ENCODE assay signal across 8 cellular contexts in genomic region chr3:47802734-47803477, GRCh38. TPM values are rescaled to one million over a fixed set of nuclear protein-coding genes. Genes with fewer than 3 reads are reported as not detected.
DNase-seq lines count a peak whose midpoint lies in the region; ATAC-seq and TF ChIP-seq lines count a peak whose summit lies in the region.

Gene DHX30 (plus strand): TSS chr3:47803138. CDS start chr3:47810684, 7,546 bp downstream.

- peak; percentile 71 for TF ChIP-seq POLR2A in erythroblast (IDR thresholded peaks at IDR 0.05; ENCODE audit: low read length)

- peak within 1 kb of the TSS; percentile 98 for H3K27ac Mint-ChIP-seq in activated T-cell treated with anti-CD3 and anti-CD28 coated beads, Interleukin-2, amount 50 U/mL, for 24 hours

- H3K4me3 ChIP-seq in PC-9: peak within 1 kb of the TSS; percentile 90
- H3K4me3 ChIP-seq in mucosa of stomach (ENCODE audit: low read length): peak within 1 kb of the TSS; percentile 82

- intact Hi-C loops in PC-9 (cut with micrococcal nuclease; ENCODE audit: unreplicated experiment): loop anchor here (1.0 kb wide), 2 partner anchors 21 to 290 kb away; partner anchors contain the start of gene ELP6

- no peaks in the 10 kb centered on the region for H3K27me3 Mint-ChIP-seq in activated T-cell treated with anti-CD3 and anti-CD28 coated beads, Interleukin-2, amount 50 U/mL, for 24 hours

- H3K4me2 ChIP-seq in PC-9: peak within 1 kb of the TSS; percentile 97

- H3K9me3 ChIP-seq in PC-9 (ENCODE audit: insufficient read depth, low read depth) (no peaks in the 10 kb centered on the region), mucosa of stomach (ENCODE audit: control insufficient read depth, low read length) (no peaks in the 10 kb centered on the region)

- peak within 1 kb of the TSS; percentile 89 for H3K27ac ChIP-seq in PC-9

- peak within 1 kb of the TSS; percentile 97 for H3K4me3 Mint-ChIP-seq in activated T-cell treated with anti-CD3 and anti-CD28 coated beads, Interleukin-2, amount 50 U/mL, for 24 hours

- peaks cover 34% of the 10 kb centered on the region for H3K4me1 Mint-ChIP-seq in activated T-cell treated with anti-CD3 and anti-CD28 coated beads, Interleukin-2, amount 50 U/mL, for 24 hours (ENCODE audit: low read depth)

- POLR2A ChIA-PET in PC-9 (lab: Charles Lee; ENCODE audit: unreplicated experiment): interaction anchor here (0.5 to 0.8 kb wide), 5 partner anchors 11 to 422 kb away, joined by 3 to 4 read pairs (median 4); no protein-coding TSS in a partner anchor

- in situ Hi-C loops in Caki2 (cut with HindIII; ENCODE audit: low pct_unique_long_range_greater_than_20kb, low sequenced_read_pairs): no loop called here

- H3K4me1 ChIP-seq in PC-9 (replicated peaks; ENCODE audit: insufficient read depth) (peaks cover 22% of the 10 kb centered on the region), mucosa of stomach (ENCODE audit: control insufficient read depth, insufficient read depth, low read length) (peaks cover 7% of the 10 kb centered on the region)

- peak within 1 kb of the TSS; percentile 88 for H2AFZ ChIP-seq in PC-9

- peaks cover 16% of the 10 kb centered on the region for H3K79me2 ChIP-seq in PC-9 (ENCODE audit: low read depth)

- H3K36me3 Mint-ChIP-seq in activated T-cell treated with anti-CD3 and anti-CD28 coated beads, Interleukin-2, amount 50 U/mL, for 24 hours (ENCODE audit: low read depth): peaks cover 29% of the 10 kb centered on the region

- no peaks in the 10 kb centered on the region for H3K9me3 Mint-ChIP-seq in activated T-cell treated with anti-CD3 and anti-CD28 coated beads, Interleukin-2, amount 50 U/mL, for 24 hours

- peak within 1 kb of the TSS; percentile 82 for H3K9ac ChIP-seq in mucosa of stomach (ENCODE audit: low read length)

- DNase-seq in Caki2 (ENCODE audit: low read depth): peak; percentile 81
- DNase-seq in HPDE6-E6E7 (ENCODE audit: extremely low spot score): peak; percentile 41
- DNase-seq in PC-9: peak; percentile 54 to 92
- peak; percentile 91 for DNase-seq in activated T-cell treated with anti-CD3 and anti-CD28 coated beads, Interleukin-2, amount 50 U/mL, for 24 hours
- DNase-seq in erythroblast (lab: John Stamatoyannopoulos, UW): peak; percentile 88 to 91
- DNase-seq in stimulated activated CD8-positive, alpha-beta memory T cell treated with anti-CD3 and anti-CD28 coated beads, Interleukin-4, amount 100 ng/mL, for 48 hours: peak; percentile 90

- no TSS peak for BruUV-seq in PC-9 (replicated peaks; lab: Mats Ljungman, UMichigan)

- TF ChIP-seq CTCF in PC-9 (conservative IDR thresholded peaks at IDR 0.05): no peak

- H3F3A ChIP-seq in PC-9 (ENCODE audit: insufficient read depth, low read depth): peaks cover 29% of the 10 kb centered on the region

- CTCF ChIA-PET in PC-9 (lab: Charles Lee): no interaction called here

- H4K20me1 ChIP-seq in PC-9 (ENCODE audit: insufficient read depth): no peaks in the 10 kb centered on the region

- H3K36me3 ChIP-seq in PC-9 (ENCODE audit: low read depth) (no peaks in the 10 kb centered on the region), mucosa of stomach (ENCODE audit: control insufficient read depth, insufficient read depth, low read length) (no peaks in the 10 kb centered on the region)

- peak; percentile 89 for ATAC-seq in GM19467 (IDR thresholded peaks at IDR 0.05; ENCODE audit: unreplicated experiment)

- no peaks in the 10 kb centered on the region for H3K9me2 ChIP-seq in PC-9 (ENCODE audit: insufficient read depth)

- H3K27me3 ChIP-seq in PC-9 (ENCODE audit: insufficient read depth, low read depth): no peaks in the 10 kb centered on the region
- H3K27me3 ChIP-seq in mucosa of stomach (ENCODE audit: control insufficient read depth, insufficient read depth, low read length): no peaks in the 10 kb centered on the region

RNA-seq across cellular contexts. Expression of gene DHX30, which starts in this region (rescaled TPM):
- total RNA-seq in Caki2 (2014; rRNA removed; shearing (Covaris generic); ENCODE audit: low replicate concordance): 67.0 and 67.2 TPM in 2 replicates
- total RNA-seq in PC-9 (2021): 60.2 and 63.2 TPM in 2 replicates

Comparison
In these comparisons a context has a peak if more than half of its experiments do, and no peak if none do; other contexts are left out.
1. Peak in every context shown above with its lines: DNase-seq, ATAC-seq, H3K4me3 ChIP-seq and H3K27ac ChIP-seq.
2. DNase-seq: peak in every context shown above with its lines; median percentile 91 in activated T-cell treated with anti-CD3 and anti-CD28 coated beads, Interleukin-2, amount 50 U/mL, for 24 hours; 90 in stimulated activated CD8-positive, alpha-beta memory T cell treated with anti-CD3 and anti-CD28 coated beads, Interleukin-4, amount 100 ng/mL, for 48 hours; 90 in erythroblast; 81 in Caki2; 73 in PC-9; 41 in HPDE6-E6E7.